In genomic region chr11:132060546-132060945, GRCh38 we compare ENCODE assay signal across 24 cellular contexts.
DNase-seq lines count a peak whose midpoint lies in the region; FAIRE-seq and TF ChIP-seq lines count a peak whose summit lies in the region.
"Had no signal": no experiment of that assay in that cellular context is flagged by ENCODE, and none has a peak within 500 bp of the region (broad histone marks: within the 10 kb centered on the region; RNA-seq: fewer than 3 reads in every experiment).

No MANE protein-coding gene starts in this region.

- WGBS in esophagus muscularis mucosa = 87% methylated on average over 3 of the region's 3 CpGs

- no peaks in the 10 kb centered on the region for H3K27me3 Mint-ChIP-seq in HFFc6 (ENCODE audit: insufficient read depth)
- no peaks in the 10 kb centered on the region for H3K27me3 Mint-ChIP-seq in astrocyte (ENCODE audit: low read depth, unreplicated experiment)
- H3K27me3 Mint-ChIP-seq: T-cell had no signal

- H3K4me3 Mint-ChIP-seq in HFFc6 = no peak overlapping the region
- no peak overlapping the region for H3K4me3 Mint-ChIP-seq in astrocyte (ENCODE audit: unreplicated experiment)
- H3K4me3 Mint-ChIP-seq: CD8-positive, alpha-beta T cell; T-cell had no signal

- no peak overlapping the region for H3K4me3 ChIP-seq in astrocyte (ENCODE audit: insufficient read depth, low read depth, low read length)
- H3K4me3 ChIP-seq in esophagus muscularis mucosa = no peak overlapping the region
- no peak overlapping the region for H3K4me3 ChIP-seq in dorsolateral prefrontal cortex
- H3K4me3 ChIP-seq: GM23248, SJCRH30 had no signal

- TF ChIP-seq POLR2A in esophagus muscularis mucosa (IDR thresholded peaks at IDR 0.05; ENCODE audit: low read depth) = no peak

- H3K9me3 ChIP-seq in astrocyte (ENCODE audit: insufficient read depth, low read depth, low read length) = no peaks in the 10 kb centered on the region
- H3K9me3 ChIP-seq in esophagus muscularis mucosa = no peaks in the 10 kb centered on the region
- H3K9me3 ChIP-seq: Caco-2, SJCRH30 had no signal

- H3K4me1 ChIP-seq in astrocyte (ENCODE audit: insufficient read depth, low read length) = peaks cover 93% of the 10 kb centered on the region
- H3K4me1 ChIP-seq in esophagus muscularis mucosa = peaks cover 0 to 10% (median 5%) of the 10 kb centered on the region in 4 donors
- H3K4me1 ChIP-seq: Caco-2 had no signal

- no peak for DNase-seq in HFFc6
- DNase-seq in astrocyte (ENCODE audit: low read depth) = peak; percentile 60
- DNase-seq in esophagus muscularis mucosa (ENCODE audit: extremely low spot score) = peak; percentile 42
- DNase-seq in NCI-H1930 (lab: John Stamatoyannopoulos, UW) = no peak
- DNase-seq in central memory CD4-positive, alpha-beta T cell = no peak
- no peak for DNase-seq in NCI-H1417 (lab: John Stamatoyannopoulos, UW)
- no peak for DNase-seq in dorsolateral prefrontal cortex
- DNase-seq: Caco-2; CD8-positive, alpha-beta T cell; GM23248; H7; Karpas-422; NCI-H1092; NCI-H1436; NCI-H187 treated with DMSO at 0.1 percent for 48 hours; NCI-H2107; NCI-H524; NCI-H748 treated with DMSO at 0.1 percent for 48 hours; SJCRH30; T-cell had no signal

- peak overlapping the region; percentile 26 for H3K9ac ChIP-seq in astrocyte (ENCODE audit: low read length)
- H3K9ac ChIP-seq: GM23248 had no signal

- no peak for TF ChIP-seq CTCF in HFFc6 (IDR thresholded peaks at IDR 0.05)
- TF ChIP-seq CTCF in astrocyte (IDR thresholded peaks at IDR 0.05; ENCODE audit: insufficient read depth, low read depth, low read length) = no peak
- TF ChIP-seq CTCF in esophagus muscularis mucosa (IDR thresholded peaks at IDR 0.05) = no peak
- no peak for TF ChIP-seq CTCF in dorsolateral prefrontal cortex (IDR thresholded peaks at IDR 0.05 in 54 of 56, conservative IDR thresholded peaks at IDR 0.05 in 2 of 56; ENCODE audit: low read depth in 1 of 56, partially characterized antibody in 56 of 56)

- no peak overlapping the region for H2AFZ ChIP-seq in astrocyte (ENCODE audit: low read depth, low read length)
- H2AFZ ChIP-seq: GM23248 had no signal

- FAIRE-seq in astrocyte (lab: Jason Lieb, UNC) = peak; percentile 80
- FAIRE-seq: GM12892, GM19239 had no signal

- H3K36me3 Mint-ChIP-seq in HFFc6 (ENCODE audit: low read depth) = no peaks in the 10 kb centered on the region
- no peaks in the 10 kb centered on the region for H3K36me3 Mint-ChIP-seq in astrocyte (ENCODE audit: low read depth, unreplicated experiment)
- H3K36me3 Mint-ChIP-seq: CD8-positive, alpha-beta T cell; T-cell had no signal

- H3K4me2 ChIP-seq in astrocyte (ENCODE audit: low read length) = peak overlapping the region; percentile 30

- H3K36me3 ChIP-seq in astrocyte (ENCODE audit: insufficient read depth, low read length) (no peaks in the 10 kb centered on the region), esophagus muscularis mucosa (no peaks in the 10 kb centered on the region)
- H3K36me3 ChIP-seq: SJCRH30 had no signal

- intact Hi-C loops in esophagus muscularis mucosa (cut with DNase I) = no loop called here
- intact Hi-C loops in dorsolateral prefrontal cortex (cut with DNase I) = no loop called here

- peak overlapping the region; percentile 98 for H3K27ac ChIP-seq in astrocyte (ENCODE audit: low read depth, low read length)
- no peak overlapping the region for H3K27ac ChIP-seq in esophagus muscularis mucosa (replicated peaks in 1 of 4)
- H3K27ac ChIP-seq in dorsolateral prefrontal cortex = no peak overlapping the region
- H3K27ac ChIP-seq: C4-2B, GM23248, HL-60, SJCRH30 had no signal

- H3K27me3 ChIP-seq in astrocyte (ENCODE audit: insufficient read depth, low read length) (no peaks in the 10 kb centered on the region), esophagus muscularis mucosa (no peaks in the 10 kb centered on the region), dorsolateral prefrontal cortex (no peaks in the 10 kb centered on the region)
- H3K27me3 ChIP-seq: SJCRH30 had no signal

- no peak for TF ChIP-seq EP300 in esophagus muscularis mucosa (IDR thresholded peaks at IDR 0.05)

- peaks cover 61% of the 10 kb centered on the region for H3K4me1 Mint-ChIP-seq in HFFc6 (ENCODE audit: low read depth)
- H3K4me1 Mint-ChIP-seq in astrocyte (ENCODE audit: low read depth, unreplicated experiment) = peaks cover 44% of the 10 kb centered on the region
- H3K4me1 Mint-ChIP-seq: T-cell had no signal

- H3K27ac Mint-ChIP-seq in HFFc6 = 0 out of 2 replicates have a peak overlapping the region, but pooled peaks have one; percentile 42
- peak overlapping the region; percentile 89 for H3K27ac Mint-ChIP-seq in astrocyte (ENCODE audit: unreplicated experiment)
- H3K27ac Mint-ChIP-seq: CD8-positive, alpha-beta T cell; T-cell had no signal

- H3K9me3 Mint-ChIP-seq in HFFc6 (no peaks in the 10 kb centered on the region), astrocyte (ENCODE audit: unreplicated experiment) (no peaks in the 10 kb centered on the region)
- H3K9me3 Mint-ChIP-seq: CD8-positive, alpha-beta T cell had no signal

- H3K79me2 ChIP-seq in astrocyte (ENCODE audit: insufficient read depth, low read length) = peaks cover 51% of the 10 kb centered on the region

- no peaks in the 10 kb centered on the region for H4K20me1 ChIP-seq in astrocyte (ENCODE audit: insufficient read depth, low read length)

Comparison
In these comparisons a context has a peak if more than half of its experiments do, and no peak if none do; other contexts are left out.
1. DNase-seq: peak in astrocyte (single experiment) and esophagus muscularis mucosa (single experiment); none in HFFc6 (single experiment), NCI-H1930 (0 of 2), central memory CD4-positive, alpha-beta T cell (single experiment), NCI-H1417 (0 of 3) and dorsolateral prefrontal cortex (0 of 10).